Comparison of ENCODE assay signal across 21 cellular contexts in the genomic region with DNA sequence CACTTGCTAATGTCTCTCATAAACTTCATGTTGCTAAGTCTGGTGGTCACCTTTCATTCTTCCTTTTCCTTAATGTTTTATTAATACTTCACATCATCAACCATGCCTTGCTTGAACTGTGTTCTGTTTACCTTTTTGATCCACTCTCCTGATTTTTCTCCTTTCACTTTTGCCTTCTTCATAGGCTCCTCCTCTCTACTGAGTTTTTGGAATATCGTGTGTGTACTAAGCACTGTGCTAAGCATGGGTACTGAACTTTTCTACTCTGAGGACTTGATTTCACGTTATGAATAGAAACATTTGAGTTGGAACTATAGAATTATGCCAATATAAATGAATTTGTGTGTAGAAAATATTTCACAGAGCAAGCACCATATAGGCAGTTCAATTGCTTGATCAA.
DNase-seq lines count a peak whose midpoint lies in the region; ATAC-seq and TF ChIP-seq lines count a peak whose summit lies in the region.
"Had no signal": no experiment of that assay in that cellular context is flagged by ENCODE, and none has a peak within 500 bp of the region (broad histone marks: within the 10 kb centered on the region; RNA-seq: fewer than 3 reads in every experiment).

No MANE protein-coding gene starts in this region.

- H3K4me3 Mint-ChIP-seq in activated CD4-positive, alpha-beta memory T cell treated with anti-CD3 and anti-CD28 coated beads for 36 hours, result no peak overlapping the region
- no peak overlapping the region for H3K4me3 Mint-ChIP-seq in activated CD4-positive, alpha-beta memory T cell treated with anti-CD3 and anti-CD28 coated beads, Interleukin-2, amount 10 ng/mL, durations not matched to agents 7 days and 5 days
- no peak overlapping the region for H3K4me3 Mint-ChIP-seq in CD8-positive, alpha-beta T cell
- H3K4me3 Mint-ChIP-seq in activated naive CD8-positive, alpha-beta T cell treated with anti-CD3 and anti-CD28 coated beads, Interleukin-2, amount 50 U/mL, for 24 hours, result no peak overlapping the region
- H3K4me3 Mint-ChIP-seq in natural killer cell treated with Interleukin-12 subunit alpha and Interleukin-12 subunit beta and Interleukin-15 and Interleukin-18, amount 100 ng/mL, for 72 hours, result no peak overlapping the region
- H3K4me3 Mint-ChIP-seq: activated B cell treated with CpG ODN at 0.5 μM for 24 hours had no signal

- no peak for TF ChIP-seq CTCF in CD8-positive, alpha-beta T cell (IDR thresholded peaks at IDR 0.05)

- H3K9me3 Mint-ChIP-seq in activated CD4-positive, alpha-beta memory T cell treated with anti-CD3 and anti-CD28 coated beads for 36 hours, result no peaks in the 10 kb centered on the region
- H3K9me3 Mint-ChIP-seq in activated CD4-positive, alpha-beta memory T cell treated with anti-CD3 and anti-CD28 coated beads, Interleukin-2, amount 10 ng/mL, durations not matched to agents 7 days and 5 days, result no peaks in the 10 kb centered on the region
- no peaks in the 10 kb centered on the region for H3K9me3 Mint-ChIP-seq in CD8-positive, alpha-beta T cell
- no peaks in the 10 kb centered on the region for H3K9me3 Mint-ChIP-seq in activated naive CD8-positive, alpha-beta T cell treated with anti-CD3 and anti-CD28 coated beads, Interleukin-2, amount 50 U/mL, for 24 hours
- no peaks in the 10 kb centered on the region for H3K9me3 Mint-ChIP-seq in natural killer cell treated with Interleukin-12 subunit alpha and Interleukin-12 subunit beta and Interleukin-15 and Interleukin-18, amount 100 ng/mL, for 72 hours
- H3K9me3 Mint-ChIP-seq: activated B cell treated with CpG ODN at 0.5 μM for 24 hours had no signal

- no peak overlapping the region for H3K27ac ChIP-seq in CD8-positive, alpha-beta T cell (ENCODE audit: low read depth, low read length)

- CTCF ChIA-PET in activated CD4-positive, alpha-beta memory T cell treated with anti-CD3 and anti-CD28 coated beads for 36 hours (lab: Charles Lee), result no interaction called here
- CTCF ChIA-PET in activated CD4-positive, alpha-beta memory T cell treated with anti-CD3 and anti-CD28 coated beads, Interleukin-2, amount 10 ng/mL, durations not matched to agents 7 days and 5 days (lab: Charles Lee), result no interaction called here
- CTCF ChIA-PET in CD8-positive, alpha-beta T cell (lab: Charles Lee), result no interaction called here

- no peak for DNase-seq in activated CD4-positive, alpha-beta memory T cell treated with anti-CD3 and anti-CD28 coated beads for 36 hours
- DNase-seq in activated CD4-positive, alpha-beta memory T cell treated with anti-CD3 and anti-CD28 coated beads, Interleukin-2, amount 10 ng/mL, durations not matched to agents 7 days and 5 days, result no peak
- DNase-seq in CD8-positive, alpha-beta T cell, result no peak
- no peak for DNase-seq in activated naive CD8-positive, alpha-beta T cell treated with anti-CD3 and anti-CD28 coated beads, Interleukin-2, amount 50 U/mL, for 24 hours
- DNase-seq in natural killer cell treated with Interleukin-12 subunit alpha and Interleukin-12 subunit beta and Interleukin-15 and Interleukin-18, amount 100 ng/mL, for 72 hours (ENCODE audit: low spot score), result no peak
- DNase-seq in putamen (ENCODE audit: low spot score), result no peak
- DNase-seq in NCI-H526 treated with DMSO at 0.1 percent for 48 hours (lab: John Stamatoyannopoulos, UW), result no peak
- no peak for DNase-seq in DMS114 treated with DMSO at 0.1 percent for 48 hours (lab: John Stamatoyannopoulos, UW; ENCODE audit: unreplicated experiment)
- DNase-seq: activated B cell treated with CpG ODN at 0.5 μM for 24 hours; activated CD8-positive, alpha-beta memory T cell treated with anti-CD3 and anti-CD28 coated beads, Interleukin-2, amount 50 U/mL, for 4 hours; cerebellar nuclear complex; foreskin fibroblast; GOT3; islet precursor cell; left ventricle myocardium superior; NCI-H1092 treated with DMSO at 0.1 percent for 48 hours; NCI-H187; NCI-H446 treated with DMSO at 0.1 percent for 48 hours; NCI-H82; stimulated activated naive CD4-positive, alpha-beta T cell treated with Interleukin-2 at 50 U/mL for 16 hours had no signal

- ATAC-seq in CD8-positive, alpha-beta T cell, result no peak
- no peak for ATAC-seq in activated naive CD8-positive, alpha-beta T cell treated with anti-CD3 and anti-CD28 coated beads, Interleukin-2, amount 50 U/mL, for 24 hours
- ATAC-seq in natural killer cell treated with Interleukin-12 subunit alpha and Interleukin-12 subunit beta and Interleukin-15 and Interleukin-18, amount 100 ng/mL, for 72 hours, result no peak
- ATAC-seq: esophagus mucosa, left ventricle myocardium superior had no signal

- H3K27ac Mint-ChIP-seq in activated CD4-positive, alpha-beta memory T cell treated with anti-CD3 and anti-CD28 coated beads for 36 hours, result peak overlapping the region; percentile 47
- H3K27ac Mint-ChIP-seq in activated CD4-positive, alpha-beta memory T cell treated with anti-CD3 and anti-CD28 coated beads, Interleukin-2, amount 10 ng/mL, durations not matched to agents 7 days and 5 days, result no peak overlapping the region
- peak overlapping the region; percentile 80 for H3K27ac Mint-ChIP-seq in CD8-positive, alpha-beta T cell
- H3K27ac Mint-ChIP-seq in activated naive CD8-positive, alpha-beta T cell treated with anti-CD3 and anti-CD28 coated beads, Interleukin-2, amount 50 U/mL, for 24 hours, result peak overlapping the region; percentile 55
- H3K27ac Mint-ChIP-seq in natural killer cell treated with Interleukin-12 subunit alpha and Interleukin-12 subunit beta and Interleukin-15 and Interleukin-18, amount 100 ng/mL, for 72 hours, result peak overlapping the region; percentile 39 to 49
- H3K27ac Mint-ChIP-seq: activated B cell treated with CpG ODN at 0.5 μM for 24 hours had no signal

- no peaks in the 10 kb centered on the region for H3K27me3 ChIP-seq in CD8-positive, alpha-beta T cell (ENCODE audit: insufficient read depth, low read length)

- peaks cover 48% of the 10 kb centered on the region for H3K36me3 ChIP-seq in CD8-positive, alpha-beta T cell (ENCODE audit: insufficient read depth, low read length)

- intact Hi-C loops in activated CD4-positive, alpha-beta memory T cell treated with anti-CD3 and anti-CD28 coated beads for 36 hours (cut with micrococcal nuclease), result no loop called here
- intact Hi-C loops in CD8-positive, alpha-beta T cell (cut with DNase I, micrococcal nuclease), result loop anchor here in 1 of 2 experiments (2.0 kb wide), 2 partner anchors 15 kb away; no protein-coding TSS in a partner anchor

- H3K4me3 ChIP-seq in CD8-positive, alpha-beta T cell (ENCODE audit: low read depth, low read length), result no peak overlapping the region

- no peaks in the 10 kb centered on the region for H3K27me3 Mint-ChIP-seq in activated CD4-positive, alpha-beta memory T cell treated with anti-CD3 and anti-CD28 coated beads for 36 hours
- H3K27me3 Mint-ChIP-seq in activated CD4-positive, alpha-beta memory T cell treated with anti-CD3 and anti-CD28 coated beads, Interleukin-2, amount 10 ng/mL, durations not matched to agents 7 days and 5 days, result no peaks in the 10 kb centered on the region
- no peaks in the 10 kb centered on the region for H3K27me3 Mint-ChIP-seq in CD8-positive, alpha-beta T cell (ENCODE audit: low read depth)
- H3K27me3 Mint-ChIP-seq in activated naive CD8-positive, alpha-beta T cell treated with anti-CD3 and anti-CD28 coated beads, Interleukin-2, amount 50 U/mL, for 24 hours, result no peaks in the 10 kb centered on the region
- no peaks in the 10 kb centered on the region for H3K27me3 Mint-ChIP-seq in natural killer cell treated with Interleukin-12 subunit alpha and Interleukin-12 subunit beta and Interleukin-15 and Interleukin-18, amount 100 ng/mL, for 72 hours
- H3K27me3 Mint-ChIP-seq: activated B cell treated with CpG ODN at 0.5 μM for 24 hours had no signal

- H3K36me3 Mint-ChIP-seq in activated CD4-positive, alpha-beta memory T cell treated with anti-CD3 and anti-CD28 coated beads for 36 hours, result peaks cover 11% of the 10 kb centered on the region
- H3K36me3 Mint-ChIP-seq in activated CD4-positive, alpha-beta memory T cell treated with anti-CD3 and anti-CD28 coated beads, Interleukin-2, amount 10 ng/mL, durations not matched to agents 7 days and 5 days (ENCODE audit: low read depth), result peaks cover 42% of the 10 kb centered on the region
- H3K36me3 Mint-ChIP-seq in CD8-positive, alpha-beta T cell, result peaks cover 70% of the 10 kb centered on the region
- H3K36me3 Mint-ChIP-seq in activated naive CD8-positive, alpha-beta T cell treated with anti-CD3 and anti-CD28 coated beads, Interleukin-2, amount 50 U/mL, for 24 hours (ENCODE audit: low read depth), result peaks cover 30% of the 10 kb centered on the region
- peaks cover 23% of the 10 kb centered on the region for H3K36me3 Mint-ChIP-seq in natural killer cell treated with Interleukin-12 subunit alpha and Interleukin-12 subunit beta and Interleukin-15 and Interleukin-18, amount 100 ng/mL, for 72 hours

- peaks cover 21% of the 10 kb centered on the region for H3K4me1 Mint-ChIP-seq in activated CD4-positive, alpha-beta memory T cell treated with anti-CD3 and anti-CD28 coated beads for 36 hours (ENCODE audit: low read depth)
- no peaks in the 10 kb centered on the region for H3K4me1 Mint-ChIP-seq in activated CD4-positive, alpha-beta memory T cell treated with anti-CD3 and anti-CD28 coated beads, Interleukin-2, amount 10 ng/mL, durations not matched to agents 7 days and 5 days
- peaks cover 30% of the 10 kb centered on the region for H3K4me1 Mint-ChIP-seq in CD8-positive, alpha-beta T cell (ENCODE audit: low read depth)
- H3K4me1 Mint-ChIP-seq in activated naive CD8-positive, alpha-beta T cell treated with anti-CD3 and anti-CD28 coated beads, Interleukin-2, amount 50 U/mL, for 24 hours, result peaks cover 27% of the 10 kb centered on the region
- peaks cover 7 to 12% of the 10 kb centered on the region in 2 donors for H3K4me1 Mint-ChIP-seq in natural killer cell treated with Interleukin-12 subunit alpha and Interleukin-12 subunit beta and Interleukin-15 and Interleukin-18, amount 100 ng/mL, for 72 hours (ENCODE audit: low read depth in 2 of 2)
- H3K4me1 Mint-ChIP-seq: activated B cell treated with CpG ODN at 0.5 μM for 24 hours had no signal

- H3K9me3 ChIP-seq in CD8-positive, alpha-beta T cell (ENCODE audit: low read length), result no peaks in the 10 kb centered on the region

- POLR2A ChIA-PET in activated CD4-positive, alpha-beta memory T cell treated with anti-CD3 and anti-CD28 coated beads for 36 hours (lab: Charles Lee), result no interaction called here
- POLR2A ChIA-PET in activated CD4-positive, alpha-beta memory T cell treated with anti-CD3 and anti-CD28 coated beads, Interleukin-2, amount 10 ng/mL, durations not matched to agents 7 days and 5 days (lab: Charles Lee), result no interaction called here
- POLR2A ChIA-PET in CD8-positive, alpha-beta T cell (lab: Charles Lee), result no interaction called here

- H3K4me1 ChIP-seq in CD8-positive, alpha-beta T cell (ENCODE audit: insufficient read depth, low read length), result no peaks in the 10 kb centered on the region
